In the genomic region with DNA sequence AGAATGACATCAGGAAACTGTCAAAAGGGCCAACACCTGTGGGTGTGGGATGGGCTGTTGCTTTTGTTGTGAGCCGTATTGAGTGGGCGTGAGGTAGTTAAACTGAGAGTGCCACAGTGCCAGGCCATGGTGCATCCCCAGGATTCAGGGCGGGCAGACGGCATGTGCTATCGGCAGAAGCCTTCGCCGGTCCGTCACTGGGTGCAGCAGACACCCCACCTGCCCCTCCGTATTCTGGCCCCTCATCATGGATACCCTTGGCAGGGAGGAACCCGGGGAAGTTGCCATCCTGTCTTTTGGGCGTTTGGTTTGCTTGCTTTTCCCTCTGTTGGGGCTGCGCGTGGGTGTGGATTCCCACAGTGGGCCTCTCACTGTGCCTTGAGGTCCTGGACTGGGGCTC, we compare ENCODE assay signal across 30 cellular contexts. TPM values are rescaled to one million over a fixed set of nuclear protein-coding genes. Genes with fewer than 3 reads are reported as not detected.
"Had no signal": no experiment of that assay in that cellular context is flagged by ENCODE, and none has a peak within 500 bp of the region (broad histone marks: within the 10 kb centered on the region; RNA-seq: fewer than 3 reads in every experiment).

No MANE protein-coding gene starts in this region.

- H3K9ac ChIP-seq: parathyroid adenoma had no signal

- DNase-seq: cortex of kidney; effector memory CD8-positive, alpha-beta T cell; erythroblast; esophagus squamous epithelium; hypothalamus; immature natural killer cell; islet precursor cell; kidney glomerular epithelial cell; left ventricle myocardium superior; lower lobe of right lung; naive B cell; stimulated activated CD4-positive, alpha-beta T cell treated with anti-CD3 and anti-CD28 coated beads, Interleukin-12 subunit alpha, Interleukin-12 subunit beta, amount 100 ng/mL, for 4 hours; stimulated activated CD4-positive, alpha-beta T cell treated with anti-CD3 and anti-CD28 coated beads, Interleukin-1b, Interleukin-23, amount 100 ng/mL, for 48 hours; stimulated activated CD4-positive, alpha-beta T cell treated with anti-CD3 and anti-CD28 coated beads, Interleukin-4, amount 100 ng/mL, for 1 hour; stimulated activated CD8-positive, alpha-beta memory T cell treated with anti-CD3 and anti-CD28 coated beads, Interleukin-4, amount 100 ng/mL, for 48 hours; stimulated activated naive CD4-positive, alpha-beta T cell treated with Interleukin-2 at 50 U/mL for 16 hours; stomach; thyroid gland; upper lobe of right lung; uterus had no signal

- H3K4me1 ChIP-seq: uterus had no signal

- H3K4me3 Mint-ChIP-seq: effector memory CD8-positive, alpha-beta T cell; immature natural killer cell; naive B cell; natural killer cell treated with Interleukin-12 subunit alpha and Interleukin-12 subunit beta and Interleukin-15 and Interleukin-18, amount 100 ng/mL, for 72 hours; neural crest cell had no signal

- H3K27ac ChIP-seq: esophagus squamous epithelium, lower lobe of right lung, neutrophil, parathyroid adenoma, stomach, thyroid gland, upper lobe of right lung, uterus had no signal

- H3K9me3 ChIP-seq: esophagus squamous epithelium, lower lobe of right lung, mucosa of descending colon, neutrophil, stomach, thyroid gland, upper lobe of right lung, uterus had no signal

- H3K27ac Mint-ChIP-seq: effector memory CD8-positive, alpha-beta T cell; immature natural killer cell; natural killer cell treated with Interleukin-12 subunit alpha and Interleukin-12 subunit beta and Interleukin-15 and Interleukin-18, amount 100 ng/mL, for 72 hours; progenitor cell of endocrine pancreas had no signal

- H3K9me3 Mint-ChIP-seq: effector memory CD8-positive, alpha-beta T cell; immature natural killer cell; naive B cell; natural killer cell treated with Interleukin-12 subunit alpha and Interleukin-12 subunit beta and Interleukin-15 and Interleukin-18, amount 100 ng/mL, for 72 hours; neural crest cell had no signal

- H3K27me3 ChIP-seq: esophagus squamous epithelium, neutrophil, stomach, thyroid gland, upper lobe of right lung, uterus had no signal

- H3K4me1 Mint-ChIP-seq: immature natural killer cell had no signal

- H3K36me3 ChIP-seq: lower lobe of right lung, neutrophil, thyroid gland, upper lobe of right lung, uterus had no signal

- FAIRE-seq: endometrium, frontal cortex had no signal

- ATAC-seq: effector memory CD8-positive, alpha-beta T cell; left ventricle myocardium superior; mucosa of descending colon; natural killer cell treated with Interleukin-12 subunit alpha and Interleukin-12 subunit beta and Interleukin-15 and Interleukin-18, amount 100 ng/mL, for 72 hours; sciatic nerve; upper lobe of right lung had no signal

- H3K4me3 ChIP-seq: esophagus squamous epithelium, lower lobe of right lung, mucosa of descending colon, smooth muscle cell, stomach, thyroid gland, upper lobe of right lung, uterus had no signal

- H3K27me3 Mint-ChIP-seq: naive B cell, progenitor cell of endocrine pancreas had no signal

- H2AFZ ChIP-seq: parathyroid adenoma had no signal

- H3K4me2 ChIP-seq: smooth muscle cell had no signal

- H3K36me3 Mint-ChIP-seq: immature natural killer cell; naive B cell; natural killer cell treated with Interleukin-12 subunit alpha and Interleukin-12 subunit beta and Interleukin-15 and Interleukin-18, amount 100 ng/mL, for 72 hours had no signal

RNA-seq across cellular contexts. Expression of a gene that starts 27.5 kb away (rescaled TPM):
- total RNA-seq: frontal cortex had no signal
